8 cellular contexts compared by ENCODE assay signal in genomic region chr1:33338495-33339211, GRCh38. TPM values are rescaled to one million over a fixed set of nuclear protein-coding genes. Genes with fewer than 3 reads are reported as not detected.
DNase-seq lines count a peak whose midpoint lies in the region; ATAC-seq and TF ChIP-seq lines count a peak whose summit lies in the region.

No MANE protein-coding gene starts in this region.

- 0 out of 2 replicates have a peak overlapping the region, but pooled peaks have one; percentile 1 for H2AFZ ChIP-seq in GM23338

- H3K4me2 ChIP-seq in GM23338 = peak overlapping the region; percentile 58

- no peaks in the 10 kb centered on the region; the same call in 2 of the 3 replicates for H3K9me3 Mint-ChIP-seq in GM23338
- H3K9me3 Mint-ChIP-seq in activated T-helper 17 cell treated with anti-CD3 and anti-CD28 coated beads, Interleukin-2, amount 50 U/mL, for 72 hours = no peaks in the 10 kb centered on the region

- H3K79me2 ChIP-seq in GM23338 (replicated peaks; ENCODE audit: insufficient read depth) = no peaks in the 10 kb centered on the region

- H3K27me3 Mint-ChIP-seq in GM23338 (ENCODE audit: insufficient read depth, low read depth, poor library complexity) = peaks cover 27% of the 10 kb centered on the region
- H3K27me3 Mint-ChIP-seq in activated T-helper 17 cell treated with anti-CD3 and anti-CD28 coated beads, Interleukin-2, amount 50 U/mL, for 72 hours = no peaks in the 10 kb centered on the region

- peak overlapping the region; percentile 22; the same call in 1 of the 2 replicates for H3K4me3 ChIP-seq in GM23338

- H3F3A ChIP-seq in GM23338 (replicated peaks; ENCODE audit: low read depth) = 0 out of 2 replicates have a peak, but pooled peaks cover 8% of the 10 kb centered on the region

- no peaks in the 10 kb centered on the region for H3K9me2 ChIP-seq in GM23338 (ENCODE audit: insufficient read depth)

- peaks cover 18% of the 10 kb centered on the region; the same call in 1 of the 2 replicates for H4K20me1 ChIP-seq in GM23338 (replicated peaks; ENCODE audit: insufficient read depth)

- DNase-seq in GM23338 (ENCODE audit: low spot score) (peak; percentile 63), Right ventricle myocardium inferior (ENCODE audit: missing footprints) (no peak), renal cortical epithelial cell (ENCODE audit: low read depth) (peak; percentile 96), mesenteric fat pad (ENCODE audit: low spot score) (no peak), NCI-H2029 treated with DMSO at 0.1 percent for 48 hours (lab: John Stamatoyannopoulos, UW) (no peak)
- no peak for DNase-seq in stimulated activated naive CD8-positive, alpha-beta T cell treated with anti-CD3 and anti-CD28 coated beads, Interleukin-15, Interleukin-2, amounts not matched to agents 100 U/mL and 50 U/mL, for 24 hours

- peaks cover 61% of the 10 kb centered on the region for H3K4me1 ChIP-seq in GM23338 (ENCODE audit: insufficient read depth)

- H3K36me3 ChIP-seq in GM23338 (ENCODE audit: insufficient read depth) = no peaks in the 10 kb centered on the region

- H3K27ac ChIP-seq in GM23338 (ENCODE audit: low read depth) = no peak overlapping the region

- peak; percentile 20 for ATAC-seq in GM23338
- ATAC-seq in activated T-helper 17 cell treated with anti-CD3 and anti-CD28 coated beads, Interleukin-2, amount 50 U/mL, for 72 hours (replicated peaks) = no peak
- peak; percentile 72 for ATAC-seq in Right ventricle myocardium inferior
- no peak for ATAC-seq in GM18511 (IDR thresholded peaks at IDR 0.05; ENCODE audit: unreplicated experiment)
- no peak for ATAC-seq in stimulated activated naive CD8-positive, alpha-beta T cell treated with anti-CD3 and anti-CD28 coated beads, Interleukin-15, Interleukin-2, amounts not matched to agents 100 U/mL and 50 U/mL, for 24 hours

- H3K4me1 Mint-ChIP-seq in GM23338 = peaks cover 76% of the 10 kb centered on the region
- H3K4me1 Mint-ChIP-seq in activated T-helper 17 cell treated with anti-CD3 and anti-CD28 coated beads, Interleukin-2, amount 50 U/mL, for 72 hours = peaks cover 14% of the 10 kb centered on the region

- H3K4me3 Mint-ChIP-seq in GM23338 = peak overlapping the region; percentile 29
- H3K4me3 Mint-ChIP-seq in activated T-helper 17 cell treated with anti-CD3 and anti-CD28 coated beads, Interleukin-2, amount 50 U/mL, for 72 hours = no peak overlapping the region

- H3K27ac Mint-ChIP-seq in GM23338 = no peak overlapping the region; the same call in 1 of the 2 replicates
- H3K27ac Mint-ChIP-seq in activated T-helper 17 cell treated with anti-CD3 and anti-CD28 coated beads, Interleukin-2, amount 50 U/mL, for 72 hours = peak overlapping the region; percentile 9

- intact Hi-C loops in Right ventricle myocardium inferior (cut with DNase I) = no loop called here

- peaks cover 65% of the 10 kb centered on the region for H3K27me3 ChIP-seq in GM23338 (ENCODE audit: insufficient read depth)

- H3K36me3 Mint-ChIP-seq in GM23338 (ENCODE audit: low read depth) = no peaks in the 10 kb centered on the region
- peaks cover 42% of the 10 kb centered on the region for H3K36me3 Mint-ChIP-seq in activated T-helper 17 cell treated with anti-CD3 and anti-CD28 coated beads, Interleukin-2, amount 50 U/mL, for 72 hours (ENCODE audit: low read depth)

- TF ChIP-seq CTCF in GM23338 (conservative IDR thresholded peaks at IDR 0.05; ENCODE audit: low read depth in 2 of 2) = no peak

TF ChIP-seq in GM23338, 12 proteins besides CTCF, POLR2A, EP300 and RAD21 (continues in another document):
- TF ChIP-seq ZNF462 (CRISPR knock-in tag; IDR thresholded peaks at IDR 0.05) (no peak), JUNB (IDR thresholded peaks at IDR 0.05; ENCODE audit: unreplicated experiment) (no peak), ETS1 (IDR thresholded peaks at IDR 0.05) (no peak), EZH2phosphoT487 (IDR thresholded peaks at IDR 0.05; ENCODE audit: unreplicated experiment) (no peak), POLR2AphosphoS5 (IDR thresholded peaks at IDR 0.05; ENCODE audit: low read depth) (no peak)

RNA-seq across cellular contexts. Expression of gene A3GALT2, which starts 17.8 kb away (rescaled TPM):
- total RNA-seq in GM23338 (2014; rRNA removed; shearing (Covaris generic)) = not detected in 2 replicates
- not detected in 2 replicates for polyA plus RNA-seq in GM23338 (2016; fragmentation: Nextera tagmentation; extraction: Ambion mirVana)
- total RNA-seq in activated T-helper 17 cell treated with anti-CD3 and anti-CD28 coated beads, Interleukin-2, amount 50 U/mL, for 72 hours = not detected
- total RNA-seq in Right ventricle myocardium inferior (not detected), renal cortical epithelial cell (not detected in 2 replicates), mesenteric fat pad (not detected)

Comparison
In these comparisons a context has a peak if more than half of its experiments do, and no peak if none do; other contexts are left out.
1. ATAC-seq: peak in GM23338 (single experiment) and Right ventricle myocardium inferior (single experiment); none in activated T-helper 17 cell treated with anti-CD3 and anti-CD28 coated beads, Interleukin-2, amount 50 U/mL, for 72 hours (single experiment), GM18511 (single experiment) and stimulated activated naive CD8-positive, alpha-beta T cell treated with anti-CD3 and anti-CD28 coated beads, Interleukin-15, Interleukin-2, amounts not matched to agents 100 U/mL and 50 U/mL, for 24 hours (single experiment).
2. DNase-seq: peak in GM23338 (single experiment) and renal cortical epithelial cell (single experiment); none in Right ventricle myocardium inferior (single experiment), mesenteric fat pad (single experiment), NCI-H2029 treated with DMSO at 0.1 percent for 48 hours (single experiment) and stimulated activated naive CD8-positive, alpha-beta T cell treated with anti-CD3 and anti-CD28 coated beads, Interleukin-15, Interleukin-2, amounts not matched to agents 100 U/mL and 50 U/mL, for 24 hours (single experiment).